11 cellular contexts compared by ENCODE assay signal in genomic region chr7:28732037-28732869, GRCh38.
A peak's percentile ranks its signal among the peaks of the same experiment; 100 is the strongest.
DNase-seq lines count a peak whose midpoint lies in the region; ATAC-seq and TF ChIP-seq lines count a peak whose summit lies in the region.
"Had no signal": no experiment of that assay in that cellular context is flagged by ENCODE, and none has a peak within 500 bp of the region (broad histone marks: within the 10 kb centered on the region; RNA-seq: fewer than 3 reads in every experiment).

No MANE protein-coding gene starts in this region.

- H3K4me3 ChIP-seq in A673 (ENCODE audit: low read depth, low read length, poor library complexity, severe bottlenecking) (no peak overlapping the region), HFF-Myc (replicated peaks; ENCODE audit: low read depth, low read length) (no peak overlapping the region), coronary artery (peak overlapping the region; percentile 44), Karpas-422 (ENCODE audit: low read length) (no peak overlapping the region)

- H3K79me2 ChIP-seq in Karpas-422 (ENCODE audit: low read length) = no peaks in the 10 kb centered on the region

- no peaks in the 10 kb centered on the region for H3K27me3 ChIP-seq in A673 (replicated peaks; ENCODE audit: insufficient read depth, low read depth, low read length, poor library complexity)
- H3K27me3 ChIP-seq in Karpas-422 (ENCODE audit: low read length) = no peaks in the 10 kb centered on the region

- DNase-seq in A673 (ENCODE audit: low spot score) = peak; percentile 37
- DNase-seq in HFF-Myc (ENCODE audit: extremely low read depth, low read depth) = peak; percentile 63
- no peak for DNase-seq in coronary artery (ENCODE audit: low spot score)
- peak; percentile 15 for DNase-seq in midbrain (lab: John Stamatoyannopoulos, UW)
- DNase-seq in cerebellar cortex (ENCODE audit: low spot score) = no peak
- no peak for DNase-seq in Karpas-422
- no peak for DNase-seq in superior temporal gyrus (ENCODE audit: extremely low spot score)
- DNase-seq: activated T-cell treated with anti-CD3 and anti-CD28 coated beads for 4 hours, MM.1S, natural killer cell had no signal

- intact Hi-C loops in A673 (cut with micrococcal nuclease; ENCODE audit: unreplicated experiment) = no loop called here

- H3K27ac ChIP-seq in A673 (ENCODE audit: low read depth, low read length, poor library complexity, severe bottlenecking) (no peak overlapping the region), coronary artery (peak overlapping the region; percentile 23 to 36), Karpas-422 (ENCODE audit: low read length) (no peak overlapping the region)

- H3K9ac ChIP-seq in Karpas-422 (ENCODE audit: low read length) = no peak overlapping the region

- H3K9me3 ChIP-seq in A673 (ENCODE audit: low read depth, low read length, poor library complexity, severe bottlenecking) = no peaks in the 10 kb centered on the region
- no peaks in the 10 kb centered on the region for H3K9me3 ChIP-seq in Karpas-422 (ENCODE audit: low read length)

- BruUV-seq in A673 (replicated peaks; lab: Mats Ljungman, UMichigan) = no TSS peak

- H3K4me1 ChIP-seq in A673 (ENCODE audit: insufficient read depth, low read length, poor library complexity, severe bottlenecking) (no peaks in the 10 kb centered on the region), Karpas-422 (ENCODE audit: low read length) (no peaks in the 10 kb centered on the region)

- ATAC-seq in esophagus mucosa = no peak
- ATAC-seq: natural killer cell had no signal

- CTCF ChIA-PET in A673 (lab: Charles Lee) = no interaction called here

- H3K9me2 ChIP-seq in Karpas-422 (replicated peaks; ENCODE audit: insufficient read depth, low read length) = no peaks in the 10 kb centered on the region

- TF ChIP-seq CTCF in A673 (conservative IDR thresholded peaks at IDR 0.05; ENCODE audit: low read depth, low read length) (no peak), HFF-Myc (IDR thresholded peaks at IDR 0.05; ENCODE audit: low read depth, low read length, missing control alignments) (no peak), coronary artery (IDR thresholded peaks at IDR 0.05) (no peak)

- H3K36me3 ChIP-seq in A673 (ENCODE audit: insufficient read depth, low read length, poor library complexity, severe bottlenecking) (no peaks in the 10 kb centered on the region), Karpas-422 (ENCODE audit: insufficient read depth, low read length) (no peaks in the 10 kb centered on the region)

- no peak overlapping the region for H2AFZ ChIP-seq in Karpas-422 (ENCODE audit: low read length)

- peaks cover 42% of the 10 kb centered on the region for H4K20me1 ChIP-seq in Karpas-422 (ENCODE audit: insufficient read depth, low read depth, low read length)

- POLR2A ChIA-PET in A673 (lab: Charles Lee; ENCODE audit: low non-redundant PET) = no interaction called here

- no peak overlapping the region for H3K4me2 ChIP-seq in Karpas-422 (ENCODE audit: low read depth, low read length, poor library complexity, severe bottlenecking)

Comparison
In these comparisons a context has a peak if more than half of its experiments do, and no peak if none do; other contexts are left out.
1. DNase-seq: peak in A673 (single experiment), HFF-Myc (single experiment) and midbrain (single experiment); none in coronary artery (single experiment), cerebellar cortex (single experiment), Karpas-422 (single experiment) and superior temporal gyrus (single experiment).
2. H3K27ac ChIP-seq: peak in coronary artery (2 of 2); none in A673 (single experiment) and Karpas-422 (single experiment).